Comparison of ENCODE assay signal across 31 cellular contexts in the genomic region with DNA sequence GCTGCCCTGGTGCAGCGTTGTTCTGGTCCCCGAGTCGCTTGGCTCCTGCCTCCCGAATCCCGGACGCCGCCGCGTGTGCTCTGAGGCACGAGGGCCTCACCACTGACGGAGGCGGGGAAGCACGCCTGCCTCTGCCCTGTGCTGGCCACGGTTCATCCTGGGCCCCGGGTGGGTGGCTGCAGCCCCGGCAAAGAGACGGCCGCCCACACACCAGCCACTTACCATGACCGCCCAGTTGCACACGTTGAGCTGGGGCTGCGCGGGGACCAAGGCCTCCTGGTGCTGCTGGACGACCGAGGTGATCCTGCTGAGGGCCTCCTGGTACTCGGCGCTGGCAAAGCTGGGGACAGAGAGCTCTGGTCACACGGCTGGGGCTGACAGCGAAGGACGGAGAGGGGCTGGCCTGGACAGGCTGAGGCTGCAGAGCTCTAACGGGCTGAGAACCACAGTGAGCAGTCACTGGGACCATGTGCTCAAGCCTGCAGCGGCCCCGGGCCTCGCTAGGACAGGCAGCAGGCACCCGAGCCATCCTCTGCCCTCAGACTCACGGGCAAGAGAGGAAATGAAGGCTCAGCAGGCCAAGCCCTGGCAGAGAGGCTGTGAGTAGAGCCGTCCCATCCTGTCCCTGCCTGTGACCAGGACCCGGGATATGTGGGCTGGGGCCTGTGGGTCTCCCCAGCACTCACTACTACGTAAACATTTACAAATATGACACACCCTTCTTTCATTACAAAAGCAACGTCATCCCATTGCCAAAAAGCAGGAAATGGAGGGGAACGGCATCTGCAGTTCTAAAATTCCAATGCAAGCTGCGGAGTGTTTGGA. TPM values are rescaled to one million over a fixed set of nuclear protein-coding genes. Genes with fewer than 3 reads are reported as not detected.
A peak's percentile ranks its signal among the peaks of the same experiment; 100 is the strongest.
DNase-seq lines count a peak whose midpoint lies in the region; ATAC-seq and TF ChIP-seq lines count a peak whose summit lies in the region.
"Had no signal": no experiment of that assay in that cellular context is flagged by ENCODE, and none has a peak within 500 bp of the region (broad histone marks: within the 10 kb centered on the region; RNA-seq: fewer than 3 reads in every experiment).

No MANE protein-coding gene starts in this region.

- H3K9me3 Mint-ChIP-seq in stimulated activated naive CD8-positive, alpha-beta T cell treated with anti-CD3 and anti-CD28 coated beads, Interleukin-15, amount 100 ng/mL, for 72 hours = no peaks in the 10 kb centered on the region
- H3K9me3 Mint-ChIP-seq: activated naive CD4-positive, alpha-beta T cell treated with anti-CD3 and anti-CD28 coated beads for 36 hours; activated T-helper 1 cell treated with anti-CD3 and anti-CD28 coated beads, Interleukin-12 subunit alpha, Interleukin-12 subunit beta, Interleukin-2, Interleukin-4 antibody, amounts not matched to agents 30 ng/mL and 10 ng/mL and 1 ng/mL, durations not matched to agents 14 hours and 24 hours and 36 hours; CD4-positive, alpha-beta memory T cell; central memory CD8-positive, alpha-beta T cell; dendritic cell treated with granulocyte-macrophage colony-stimulating factor and Interleukin-4, amounts not matched to agents 40 ng/mL and 50 ng/mL, for 4 days; nephron had no signal

- H3K4me2 ChIP-seq in fibroblast of lung (ENCODE audit: extremely low read depth, insufficient read depth, low read length) = peak overlapping the region; percentile 15

- no peak overlapping the region for H3K4me3 Mint-ChIP-seq in stimulated activated naive CD8-positive, alpha-beta T cell treated with anti-CD3 and anti-CD28 coated beads, Interleukin-15, amount 100 ng/mL, for 72 hours
- H3K4me3 Mint-ChIP-seq: activated naive CD4-positive, alpha-beta T cell treated with anti-CD3 and anti-CD28 coated beads for 36 hours; activated T-helper 1 cell treated with anti-CD3 and anti-CD28 coated beads, Interleukin-12 subunit alpha, Interleukin-12 subunit beta, Interleukin-2, Interleukin-4 antibody, amounts not matched to agents 30 ng/mL and 10 ng/mL and 1 ng/mL, durations not matched to agents 14 hours and 24 hours and 36 hours; B cell; CD4-positive, alpha-beta memory T cell; central memory CD8-positive, alpha-beta T cell; dendritic cell treated with granulocyte-macrophage colony-stimulating factor and Interleukin-4, amounts not matched to agents 40 ng/mL and 50 ng/mL, for 4 days; nephron had no signal

- H3K4me1 ChIP-seq in fibroblast of lung (ENCODE audit: control insufficient read depth, extremely low read depth, insufficient read depth, low read length) = peaks cover 8% of the 10 kb centered on the region
- H3K4me1 ChIP-seq: HAP-1 had no signal

- peaks cover 8% of the 10 kb centered on the region for H3K36me3 ChIP-seq in fibroblast of lung (ENCODE audit: control insufficient read depth, insufficient read depth, low read length)
- H3K36me3 ChIP-seq: HAP-1 had no signal

- H3K27ac Mint-ChIP-seq in stimulated activated naive CD8-positive, alpha-beta T cell treated with anti-CD3 and anti-CD28 coated beads, Interleukin-15, amount 100 ng/mL, for 72 hours = no peak overlapping the region
- H3K27ac Mint-ChIP-seq: activated naive CD4-positive, alpha-beta T cell treated with anti-CD3 and anti-CD28 coated beads for 36 hours; activated T-helper 1 cell treated with anti-CD3 and anti-CD28 coated beads, Interleukin-12 subunit alpha, Interleukin-12 subunit beta, Interleukin-2, Interleukin-4 antibody, amounts not matched to agents 30 ng/mL and 10 ng/mL and 1 ng/mL, durations not matched to agents 14 hours and 24 hours and 36 hours; B cell; CD4-positive, alpha-beta memory T cell; dendritic cell treated with granulocyte-macrophage colony-stimulating factor and Interleukin-4, amounts not matched to agents 40 ng/mL and 50 ng/mL, for 4 days; nephron had no signal

- H3K9me3 ChIP-seq in fibroblast of lung (ENCODE audit: control insufficient read depth, insufficient read depth, low read depth, low read length) = no peaks in the 10 kb centered on the region
- H3K9me3 ChIP-seq: HAP-1, heart left ventricle, mucosa of descending colon, Peyer's patch, tibial nerve had no signal

- H3K27ac ChIP-seq in RWPE1 (peak overlapping the region; percentile 69), fibroblast of lung (ENCODE audit: insufficient read depth, low read length) (peak overlapping the region; percentile 64)
- H3K27ac ChIP-seq: heart left ventricle, Peyer's patch, tibial nerve had no signal

- ATAC-seq in GM21723 (IDR thresholded peaks at IDR 0.05; ENCODE audit: unreplicated experiment) = no peak
- ATAC-seq in stimulated activated naive CD8-positive, alpha-beta T cell treated with anti-CD3 and anti-CD28 coated beads, Interleukin-15, amount 100 ng/mL, for 72 hours = no peak
- ATAC-seq: activated CD4-positive, CD25-positive, alpha-beta regulatory T cell treated with anti-CD3 and anti-CD28 coated beads, Interleukin-2, amount 50 U/mL, for 24 hours; heart left ventricle; mucosa of descending colon had no signal

- H3K79me2 ChIP-seq in fibroblast of lung (ENCODE audit: control insufficient read depth, insufficient read depth, low read length) = no peaks in the 10 kb centered on the region

- H3K4me3 ChIP-seq in fibroblast of lung (replicated peaks in 1 of 4; ENCODE audit: control extremely low read depth in 1 of 4, insufficient read depth in 1 of 4, low read depth in 3 of 4, low read length in 4 of 4) = no peak overlapping the region
- H3K4me3 ChIP-seq: HAP-1, heart left ventricle, lung, mucosa of descending colon, Peyer's patch, tibial nerve had no signal

- no peaks in the 10 kb centered on the region for H4K20me1 ChIP-seq in fibroblast of lung (ENCODE audit: control insufficient read depth, extremely low read depth, insufficient read depth, low read length)

- H3K4me1 Mint-ChIP-seq in stimulated activated naive CD8-positive, alpha-beta T cell treated with anti-CD3 and anti-CD28 coated beads, Interleukin-15, amount 100 ng/mL, for 72 hours = peaks cover under 1% of the 10 kb centered on the region
- H3K4me1 Mint-ChIP-seq: B cell; central memory CD8-positive, alpha-beta T cell; nephron had no signal

- CTCF ChIA-PET in RWPE1 (lab: Yijun Ruan, JAX) = interaction anchor here (0.5 kb wide), 1 partner anchor 423 kb away, joined by 3 read pairs; no protein-coding TSS in a partner anchor

- TF ChIP-seq CTCF in RWPE1 (conservative IDR thresholded peaks at IDR 0.05; ENCODE audit: low read depth) (no peak), fibroblast of lung (conservative IDR thresholded peaks at IDR 0.05 in 1 of 2, IDR thresholded peaks at IDR 0.05 in 1 of 2; ENCODE audit: low read depth in 1 of 2, low read length in 2 of 2) (no peak)

- H3K9ac ChIP-seq in fibroblast of lung (ENCODE audit: insufficient read depth, low read length) = no peak overlapping the region

- POLR2A ChIA-PET in RWPE1 (lab: Yijun Ruan, JAX; ENCODE audit: low non-redundant PET) = no interaction called here

- no peaks in the 10 kb centered on the region for H3K27me3 Mint-ChIP-seq in stimulated activated naive CD8-positive, alpha-beta T cell treated with anti-CD3 and anti-CD28 coated beads, Interleukin-15, amount 100 ng/mL, for 72 hours
- H3K27me3 Mint-ChIP-seq: B cell; CD4-positive, alpha-beta memory T cell; central memory CD8-positive, alpha-beta T cell; dendritic cell treated with granulocyte-macrophage colony-stimulating factor and Interleukin-4, amounts not matched to agents 40 ng/mL and 50 ng/mL, for 4 days had no signal

- no peaks in the 10 kb centered on the region for H3K27me3 ChIP-seq in fibroblast of lung (ENCODE audit: control insufficient read depth, insufficient read depth, low read length)
- H3K27me3 ChIP-seq: heart left ventricle, Peyer's patch, tibial nerve had no signal

- DNase-seq in EH (ENCODE audit: low read depth) = peak; percentile 43
- no peak for DNase-seq in RWPE1 (ENCODE audit: low spot score)
- peak in 1 of 2 donors; percentile 66 for DNase-seq in fibroblast of lung (ENCODE audit: low read depth in 2 of 2)
- DNase-seq in DMS 273 (lab: John Stamatoyannopoulos, UW; ENCODE audit: unreplicated experiment) = no peak
- DNase-seq in stimulated activated naive CD8-positive, alpha-beta T cell treated with anti-CD3 and anti-CD28 coated beads, Interleukin-15, amount 100 ng/mL, for 72 hours = no peak
- DNase-seq: activated CD4-positive, alpha-beta T cell treated with anti-CD3 and anti-CD28 coated beads, Interleukin-2, amount 50 U/mL, for 48 hours; activated naive CD4-positive, alpha-beta T cell treated with anti-CD3 and anti-CD28 coated beads for 36 hours; CD4-positive, alpha-beta memory T cell; EL; foreskin melanocyte; heart left ventricle; kidney glomerular epithelial cell; mucosa of descending colon; NCI-H1417 treated with DMSO at 0.1 percent for 48 hours; NCI-H2081; NCI-H226; Peyer's patch; SHP77 treated with DMSO at 0.1 percent for 48 hours; stimulated activated CD4-positive, alpha-beta T cell treated with anti-CD3 and anti-CD28 coated beads, Interleukin-15, amount 100 ng/mL, for 24 hours; stimulated activated CD4-positive, alpha-beta T cell treated with anti-CD3 and anti-CD28 coated beads, Interleukin-4, amount 100 ng/mL, for 4 hours; T-helper 2 cell had no signal

- peak overlapping the region; percentile 23 for H2AFZ ChIP-seq in fibroblast of lung (ENCODE audit: low read length)

RNA-seq across cellular contexts. Expression of a gene that starts 6.3 kb away (rescaled TPM):
- total RNA-seq in fibroblast of lung = 50.3 and 95.6 TPM in 2 replicates
- polyA plus RNA-seq in fibroblast of lung = 39.2 and 57.6 TPM in 2 replicates
- 155 and 232 TPM in 2 replicates for polyA plus RNA-seq in fibroblast of lung (2012)
- polyA minus RNA-seq in fibroblast of lung (ENCODE audit: low replicate concordance) = 62.8 and 64.3 TPM in 2 replicates

RNA-seq across cellular contexts. Expression of a gene that starts 14.4 kb away (rescaled TPM):
- 0.77 and 3.6 TPM in 2 replicates for total RNA-seq in fibroblast of lung
- 1.3 and 4.5 TPM in 2 replicates for polyA plus RNA-seq in fibroblast of lung
- polyA plus RNA-seq in fibroblast of lung (2012) = 4.2 and 19.0 TPM in 2 replicates
- polyA minus RNA-seq in fibroblast of lung (ENCODE audit: low replicate concordance) = 4.7 and 23.7 TPM in 2 replicates

RNA-seq across cellular contexts. Expression of a gene that starts 33.0 kb away (rescaled TPM):
- 135 and 313 TPM in 2 replicates for total RNA-seq in fibroblast of lung
- polyA plus RNA-seq in fibroblast of lung = 94.5 and 126 TPM in 2 replicates
- polyA plus RNA-seq in fibroblast of lung (2012) = 184 and 260 TPM in 2 replicates
- polyA minus RNA-seq in fibroblast of lung (ENCODE audit: low replicate concordance) = 1,099 and 1,312 TPM in 2 replicates

RNA-seq across cellular contexts. Expression of a gene that starts 38.8 kb away (rescaled TPM):
- total RNA-seq in fibroblast of lung = 20.8 and 29.6 TPM in 2 replicates
- polyA plus RNA-seq in fibroblast of lung = 8.6 and 10.6 TPM in 2 replicates
- polyA plus RNA-seq in fibroblast of lung (2012) = 26.6 and 42.5 TPM in 2 replicates
- 14.6 and 37.4 TPM in 2 replicates for polyA minus RNA-seq in fibroblast of lung (ENCODE audit: low replicate concordance)

RNA-seq across cellular contexts. Expression of a gene that starts 38.9 kb away (rescaled TPM):
- total RNA-seq in fibroblast of lung = 46.5 and 47.7 TPM in 2 replicates
- 63.7 and 78.6 TPM in 2 replicates for polyA plus RNA-seq in fibroblast of lung
- polyA plus RNA-seq in fibroblast of lung (2012) = 190 and 225 TPM in 2 replicates
- polyA minus RNA-seq in fibroblast of lung (ENCODE audit: low replicate concordance) = 164 and 219 TPM in 2 replicates
